9 cellular contexts compared by ENCODE assay signal in genomic region chr5:21810737-21811316, GRCh38.
A peak's percentile ranks its signal among the peaks of the same experiment; 100 is the strongest.
DNase-seq lines count a peak whose midpoint lies in the region; ATAC-seq and TF ChIP-seq lines count a peak whose summit lies in the region.
"Had no signal": no experiment of that assay in that cellular context is flagged by ENCODE, and none has a peak within 500 bp of the region (broad histone marks: within the 10 kb centered on the region; RNA-seq: fewer than 3 reads in every experiment).

No MANE protein-coding gene starts in this region.

- H3K9me3 ChIP-seq in psoas muscle = no peaks in the 10 kb centered on the region
- H3K9me3 ChIP-seq: thoracic aorta had no signal

- 12 to 18% (median 15%) methylated on average over 5 of the region's 5 CpGs for WGBS in psoas muscle, 3 donors

- no peaks in the 10 kb centered on the region for H3K9me3 Mint-ChIP-seq in activated CD4-positive, alpha-beta T cell treated with anti-CD3 and anti-CD28 coated beads, Interleukin-2, amount 10 ng/mL, durations not matched to agents 24 days and 14 days

- no peaks in the 10 kb centered on the region for H3K36me3 Mint-ChIP-seq in activated CD4-positive, alpha-beta T cell treated with anti-CD3 and anti-CD28 coated beads, Interleukin-2, amount 10 ng/mL, durations not matched to agents 24 days and 14 days (ENCODE audit: low read depth)

- H3K4me1 ChIP-seq in psoas muscle = no peaks in the 10 kb centered on the region

- H3K27ac ChIP-seq in psoas muscle = no peak overlapping the region
- H3K27ac ChIP-seq: thoracic aorta had no signal

- peak; percentile 13 for TF ChIP-seq CTCF in psoas muscle (IDR thresholded peaks at IDR 0.05)

- H3K4me1 Mint-ChIP-seq in activated CD4-positive, alpha-beta T cell treated with anti-CD3 and anti-CD28 coated beads, Interleukin-2, amount 10 ng/mL, durations not matched to agents 24 days and 14 days = no peaks in the 10 kb centered on the region

- intact Hi-C loops in psoas muscle (cut with DNase I) = no loop called here
- intact Hi-C loops in activated CD4-positive, alpha-beta T cell treated with anti-CD3 and anti-CD28 coated beads, Interleukin-2, amount 10 ng/mL, durations not matched to agents 24 days and 14 days (cut with micrococcal nuclease) = no loop called here

- H3K27me3 ChIP-seq in psoas muscle (ENCODE audit: insufficient read depth in 3 of 3, low read length in 2 of 3) = no peaks in the 10 kb centered on the region

- ATAC-seq in psoas muscle = no peak
- no peak for ATAC-seq in GM19328 (IDR thresholded peaks at IDR 0.05; ENCODE audit: unreplicated experiment)

- no peak overlapping the region for H3K4me3 Mint-ChIP-seq in activated CD4-positive, alpha-beta T cell treated with anti-CD3 and anti-CD28 coated beads, Interleukin-2, amount 10 ng/mL, durations not matched to agents 24 days and 14 days

- no peaks in the 10 kb centered on the region for H3K36me3 ChIP-seq in psoas muscle (ENCODE audit: insufficient read depth in 1 of 2, low read depth in 1 of 2)
- H3K36me3 ChIP-seq: thoracic aorta had no signal

- H3K27me3 Mint-ChIP-seq in activated CD4-positive, alpha-beta T cell treated with anti-CD3 and anti-CD28 coated beads, Interleukin-2, amount 10 ng/mL, durations not matched to agents 24 days and 14 days = no peaks in the 10 kb centered on the region

- DNase-seq in NCI-H146 (lab: John Stamatoyannopoulos, UW) = peak; percentile 12
- DNase-seq in NCI-H146 treated with DMSO at 0.1 percent for 48 hours (lab: John Stamatoyannopoulos, UW; ENCODE audit: unreplicated experiment) = no peak
- peak; percentile 47 for DNase-seq in NCI-H1694 (lab: John Stamatoyannopoulos, UW)
- peak; percentile 16 for DNase-seq in cerebellar cortex (ENCODE audit: low spot score)
- DNase-seq in psoas muscle = no peak
- DNase-seq in HuH-7 (ENCODE audit: low spot score) = no peak
- no peak for DNase-seq in activated CD4-positive, alpha-beta T cell treated with anti-CD3 and anti-CD28 coated beads, Interleukin-2, amount 10 ng/mL, durations not matched to agents 24 days and 14 days

- H3K4me3 ChIP-seq in psoas muscle = no peak overlapping the region
- H3K4me3 ChIP-seq: thoracic aorta had no signal

- H3K27ac Mint-ChIP-seq in activated CD4-positive, alpha-beta T cell treated with anti-CD3 and anti-CD28 coated beads, Interleukin-2, amount 10 ng/mL, durations not matched to agents 24 days and 14 days = no peak overlapping the region

Comparison
In these comparisons a context has a peak if more than half of its experiments do, and no peak if none do; other contexts are left out.
1. DNase-seq: peak in NCI-H146 (single experiment), NCI-H1694 (single experiment) and cerebellar cortex (single experiment); none in NCI-H146 treated with DMSO at 0.1 percent for 48 hours (single experiment), psoas muscle (0 of 2), HuH-7 (single experiment) and activated CD4-positive, alpha-beta T cell treated with anti-CD3 and anti-CD28 coated beads, Interleukin-2, amount 10 ng/mL, durations not matched to agents 24 days and 14 days (single experiment).